Comparison of ENCODE assay signal across 9 cellular contexts in the genomic region with DNA sequence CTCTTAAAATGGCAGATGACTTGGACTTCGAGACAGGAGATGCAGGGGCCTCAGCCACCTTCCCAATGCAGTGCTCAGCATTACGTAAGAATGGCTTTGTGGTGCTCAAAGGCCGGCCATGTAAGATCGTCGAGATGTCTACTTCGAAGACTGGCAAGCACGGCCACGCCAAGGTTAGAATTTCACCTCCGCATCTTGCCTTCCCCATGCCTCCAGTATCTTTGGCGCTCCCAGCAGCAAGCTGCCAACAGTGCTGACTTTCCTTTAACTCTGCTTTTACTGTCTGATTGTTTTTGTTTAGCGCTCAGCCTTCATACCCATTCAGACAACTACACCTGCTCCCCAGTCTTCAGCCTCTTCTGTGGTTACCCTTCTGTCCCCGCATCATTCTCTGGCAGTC. TPM values are rescaled to one million over a fixed set of nuclear protein-coding genes. Genes with fewer than 3 reads are reported as not detected.
A peak's percentile ranks its signal among the peaks of the same experiment; 100 is the strongest.
DNase-seq lines count a peak whose midpoint lies in the region; TF ChIP-seq lines count a peak whose summit lies in the region.
"Had no signal": no experiment of that assay in that cellular context is flagged by ENCODE, and none has a peak within 500 bp of the region (broad histone marks: within the 10 kb centered on the region; RNA-seq: fewer than 3 reads in every experiment).

No MANE protein-coding gene starts in this region.

- peak overlapping the region; percentile 35 for H3K9ac ChIP-seq in smooth muscle cell (ENCODE audit: low read depth)

- H4K20me1 ChIP-seq in smooth muscle cell (ENCODE audit: low read depth), result peaks cover 68% of the 10 kb centered on the region

- H3K27ac ChIP-seq in smooth muscle cell (ENCODE audit: low read depth), result peak overlapping the region; percentile 95
- H3K27ac ChIP-seq in prostate gland, result peak overlapping the region in 1 of 2 donors; percentile 99

- H3F3A ChIP-seq in smooth muscle cell (ENCODE audit: low read depth), result peaks cover 45% of the 10 kb centered on the region

- no peaks in the 10 kb centered on the region for H3K27me3 ChIP-seq in smooth muscle cell (ENCODE audit: low read depth)
- H3K27me3 ChIP-seq in prostate gland (replicated peaks; ENCODE audit: insufficient read depth), result no peaks in the 10 kb centered on the region

- H3K79me2 ChIP-seq in smooth muscle cell (ENCODE audit: low read depth), result peaks cover 66% of the 10 kb centered on the region

- H3K27ac Mint-ChIP-seq in T-helper 2 cell treated with Interferon-gamma antibody and Interleukin-4, amounts not matched to agents 5 μg/mL and 100 μg/mL, for 36 hours, result peak overlapping the region; percentile 95

- H3K4me2 ChIP-seq in smooth muscle cell, result peak overlapping the region; percentile 99

- no peak overlapping the region for H2AFZ ChIP-seq in smooth muscle cell (ENCODE audit: low read depth)

- H3K4me1 ChIP-seq in smooth muscle cell (ENCODE audit: low read depth) (peaks cover 16% of the 10 kb centered on the region), prostate gland (replicated peaks) (peaks cover 12% of the 10 kb centered on the region)

- H3K27me3 Mint-ChIP-seq in T-helper 2 cell treated with Interferon-gamma antibody and Interleukin-4, amounts not matched to agents 5 μg/mL and 100 μg/mL, for 36 hours (ENCODE audit: low read depth), result peaks cover 3% of the 10 kb centered on the region

- H3K36me3 ChIP-seq in smooth muscle cell (ENCODE audit: low read depth), result peaks cover 4% of the 10 kb centered on the region
- peaks cover 8 to 12% of the 10 kb centered on the region in 2 donors for H3K36me3 ChIP-seq in prostate gland

- TF ChIP-seq POLR2A in prostate gland (IDR thresholded peaks at IDR 0.05), result no peak

- WGBS in smooth muscle cell (ENCODE audit: low lambda C conversion rate), result 93% methylated on average over 12 of the region's 12 CpGs
- WGBS in prostate gland, result 88% methylated on average over 12 of the region's 12 CpGs

- TF ChIP-seq CTCF in WI38 (IDR thresholded peaks at IDR 0.05; ENCODE audit: low read depth, low read length) (no peak), fibroblast of the aortic adventitia (IDR thresholded peaks at IDR 0.05; ENCODE audit: insufficient read depth, low read length) (no peak), smooth muscle cell (IDR thresholded peaks at IDR 0.05; ENCODE audit: borderline replicate concordance, insufficient read depth, poor library complexity, severe bottlenecking) (no peak), prostate gland (IDR thresholded peaks at IDR 0.05) (no peak)

- H3K4me3 ChIP-seq in WI38 (ENCODE audit: low read depth, low read length) (peak overlapping the region; percentile 98; the same call in 1 of the 2 replicates), fibroblast of the aortic adventitia (ENCODE audit: low read depth, low read length) (peak overlapping the region; percentile 91), smooth muscle cell (peak overlapping the region; percentile 85), prostate gland (no peak overlapping the region)

- H3K4me3 Mint-ChIP-seq in T-helper 2 cell treated with Interferon-gamma antibody and Interleukin-4, amounts not matched to agents 5 μg/mL and 100 μg/mL, for 36 hours, result peak overlapping the region; percentile 88

- peaks cover 49% of the 10 kb centered on the region for H3K4me1 Mint-ChIP-seq in T-helper 2 cell treated with Interferon-gamma antibody and Interleukin-4, amounts not matched to agents 5 μg/mL and 100 μg/mL, for 36 hours (ENCODE audit: low read depth)

- peaks cover 61% of the 10 kb centered on the region for H3K36me3 Mint-ChIP-seq in T-helper 2 cell treated with Interferon-gamma antibody and Interleukin-4, amounts not matched to agents 5 μg/mL and 100 μg/mL, for 36 hours (ENCODE audit: low read depth)

- intact Hi-C loops in prostate gland (cut with DNase I), result no loop called here

- H3K9me3 ChIP-seq in smooth muscle cell (replicated peaks; ENCODE audit: low read depth) (no peaks in the 10 kb centered on the region), prostate gland (no peaks in the 10 kb centered on the region)

- no peak for DNase-seq in T-helper 2 cell treated with Interferon-gamma antibody and Interleukin-4, amounts not matched to agents 5 μg/mL and 100 μg/mL, for 36 hours (ENCODE audit: low spot score)
- DNase-seq in T-helper 2 cell (no peak), fibroblast of the aortic adventitia (ENCODE audit: low read depth) (no peak), smooth muscle cell (lab: John Stamatoyannopoulos, UW; ENCODE audit: unreplicated experiment) (no peak), prostate gland (ENCODE audit: low spot score) (no peak), NCI-H1436 treated with DMSO at 0.1 percent for 48 hours (lab: John Stamatoyannopoulos, UW) (no peak), iPS-NIHi11 (ENCODE audit: low spot score) (no peak)
- DNase-seq: stimulated activated CD4-positive, alpha-beta T cell treated with anti-CD3 and anti-CD28 coated beads, Interleukin-4, amount 100 ng/mL, for 1 hour had no signal

- H3K9me3 Mint-ChIP-seq in T-helper 2 cell treated with Interferon-gamma antibody and Interleukin-4, amounts not matched to agents 5 μg/mL and 100 μg/mL, for 36 hours, result no peaks in the 10 kb centered on the region

RNA-seq across cellular contexts. Expression of a gene that starts 2.2 kb away (rescaled TPM):
- total RNA-seq in fibroblast of the aortic adventitia (ENCODE audit: low replicate concordance), result 78.3 and 1,006 TPM in 2 replicates
- 260 and 323 TPM in 2 replicates for total RNA-seq in smooth muscle cell
- 797 and 860 TPM in 2 replicates for polyA plus RNA-seq in smooth muscle cell
- total RNA-seq in prostate gland, result 100 to 1,000 TPM; 172 to 195 TPM

RNA-seq across cellular contexts. Expression of a gene that starts 5.5 kb away (rescaled TPM):
- total RNA-seq in fibroblast of the aortic adventitia (ENCODE audit: low replicate concordance) (28.4 and 69.1 TPM in 2 replicates), smooth muscle cell (35.2 and 40.3 TPM in 2 replicates), prostate gland (100 to 1,000 TPM in 1 of 2 donors, 10 to 100 TPM in 1; 88.4 to 140 TPM)
- 77.0 and 95.5 TPM in 2 replicates for polyA plus RNA-seq in smooth muscle cell

RNA-seq across cellular contexts. Expression of a gene that starts 15.2 kb away (rescaled TPM):
- total RNA-seq in fibroblast of the aortic adventitia (ENCODE audit: low replicate concordance) (not detected in 2 replicates), smooth muscle cell (0.09 and 1.3 TPM in 2 replicates), prostate gland (10 to 100 TPM in 1 of 2 donors, under 1 TPM in 1; 0.64 to 49.1 TPM)
- 0.58 and 1.1 TPM in 2 replicates for polyA plus RNA-seq in smooth muscle cell

RNA-seq across cellular contexts. Expression of a gene that starts 19.5 kb away (rescaled TPM):
- total RNA-seq in fibroblast of the aortic adventitia (ENCODE audit: low replicate concordance), result 17.4 and 17.7 TPM in 2 replicates
- 8.6 and 23.8 TPM in 2 replicates for total RNA-seq in smooth muscle cell
- 5.1 and 9.2 TPM in 2 replicates for polyA plus RNA-seq in smooth muscle cell
- total RNA-seq in prostate gland, result 10 to 100 TPM; 15.7 to 36.0 TPM

RNA-seq across cellular contexts. Expression of a gene that starts 26.7 kb away (rescaled TPM):
- total RNA-seq in fibroblast of the aortic adventitia (ENCODE audit: low replicate concordance) (0.72 TPM in 1 of 2 replicates, not detected in the other), smooth muscle cell (15.2 TPM in 1 of 2 replicates, not detected in the other), prostate gland (1 to 10 TPM; 2.5 to 6.5 TPM)
- 31.6 and 48.1 TPM in 2 replicates for polyA plus RNA-seq in smooth muscle cell

Comparison
In these comparisons a context has a peak if more than half of its experiments do, and no peak if none do; other contexts are left out.
1. H3K4me3 ChIP-seq: peak in WI38 (single experiment), fibroblast of the aortic adventitia (single experiment) and smooth muscle cell (single experiment); none in prostate gland (0 of 2).